4 cellular contexts compared by ENCODE assay signal in the genomic region with DNA sequence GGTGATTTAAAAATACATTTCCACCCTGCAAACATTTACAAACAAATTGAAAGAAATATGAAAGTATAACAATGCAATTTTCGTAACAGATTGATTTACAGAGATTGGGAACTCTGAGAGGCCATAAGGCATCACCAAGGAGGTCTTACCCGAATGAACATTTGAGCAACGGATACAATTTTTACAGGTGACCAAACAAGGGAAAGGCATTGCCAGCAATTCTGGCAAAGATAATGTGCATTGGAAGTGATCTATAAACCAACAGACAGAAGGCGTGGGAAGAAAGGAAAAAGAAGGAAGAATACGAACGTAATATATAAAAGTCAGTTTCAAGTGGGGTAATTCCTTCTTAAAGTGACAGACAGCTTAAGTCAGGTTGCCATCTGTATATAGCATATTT.
"Had no signal": no experiment of that assay in that cellular context is flagged by ENCODE, and none has a peak within 500 bp of the region (broad histone marks: within the 10 kb centered on the region; RNA-seq: fewer than 3 reads in every experiment).

No MANE protein-coding gene starts in this region.

- DNase-seq: GM23248, GOT3, H7, HFFc6 had no signal
